8 cellular contexts compared by ENCODE assay signal in the genomic region with DNA sequence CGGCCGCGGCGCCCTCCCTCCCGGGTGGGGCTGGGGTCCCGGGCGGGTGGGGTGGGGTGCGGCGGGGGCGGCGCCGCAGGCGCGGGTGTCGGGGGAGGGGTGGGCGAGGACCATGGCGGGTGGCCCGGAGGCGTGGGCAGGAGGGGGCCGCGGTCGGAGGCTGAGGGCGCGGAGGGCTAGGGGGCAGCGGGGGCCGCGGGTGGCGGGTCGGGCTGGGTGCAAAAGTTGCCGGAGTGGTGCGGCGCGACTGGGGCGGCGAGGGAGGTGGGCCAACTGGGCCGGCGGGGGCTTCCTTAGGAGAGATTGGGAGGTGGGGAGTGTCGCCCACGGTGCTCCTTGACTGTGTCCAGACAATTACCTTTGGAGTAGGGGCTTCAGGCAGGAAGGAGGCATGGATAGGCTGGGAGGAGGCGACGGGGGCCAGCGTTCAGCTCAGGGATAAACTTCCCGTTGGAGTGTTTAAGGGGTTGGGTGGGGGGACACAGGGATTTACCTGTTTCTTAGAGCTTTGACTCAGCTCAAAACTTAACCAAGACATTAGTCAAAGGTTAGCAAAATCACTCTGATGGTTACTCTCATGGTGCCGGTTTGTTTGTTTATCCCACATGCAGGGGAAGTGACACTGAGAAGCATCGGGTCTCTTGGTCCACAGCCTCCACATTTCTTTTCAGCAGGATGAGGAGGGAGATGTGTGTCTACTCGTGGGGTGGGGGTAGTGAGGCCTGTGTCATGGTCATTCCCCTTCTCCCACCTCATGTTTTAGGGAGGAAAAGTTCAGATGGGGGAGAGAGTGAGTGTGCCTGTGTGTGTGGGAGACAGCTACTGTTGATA. TPM values are rescaled to one million over a fixed set of nuclear protein-coding genes. Genes with fewer than 3 reads are reported as not detected.
DNase-seq lines count a peak whose midpoint lies in the region; ATAC-seq and TF ChIP-seq lines count a peak whose summit lies in the region.

No MANE protein-coding gene starts in this region.

- H3K27me3 ChIP-seq in Caco-2 (replicated peaks; ENCODE audit: control insufficient read depth, insufficient read depth, low read length), result no peaks in the 10 kb centered on the region
- H3K27me3 ChIP-seq in HUES6 (ENCODE audit: control insufficient read depth, insufficient read depth, low read length), result no peaks in the 10 kb centered on the region

- H3K9me3 ChIP-seq in Caco-2 (no peaks in the 10 kb centered on the region), HUES6 (ENCODE audit: control insufficient read depth, insufficient read depth, low read depth, low read length) (no peaks in the 10 kb centered on the region)

- H3K36me3 ChIP-seq in Caco-2 (ENCODE audit: control insufficient read depth, insufficient read depth, low read length) (no peaks in the 10 kb centered on the region), HUES6 (ENCODE audit: control insufficient read depth, insufficient read depth, low read length) (no peaks in the 10 kb centered on the region)

- peak overlapping the region; percentile 59 for H3K27ac Mint-ChIP-seq in Caco-2 (ENCODE audit: unreplicated experiment)

- peak overlapping the region; percentile 62 for H3K4me3 ChIP-seq in Caco-2 (ENCODE audit: low read depth, low read length)
- H3K4me3 ChIP-seq in HUES6 (ENCODE audit: low read depth, low read length), result peak overlapping the region; percentile 83
- H3K4me3 ChIP-seq in WI38 (ENCODE audit: low read depth, low read length), result peak overlapping the region; percentile 76

- H3K36me3 Mint-ChIP-seq in Caco-2 (ENCODE audit: insufficient read depth, unreplicated experiment), result peaks cover 17% of the 10 kb centered on the region

- peak overlapping the region; percentile 89 for H3K9ac ChIP-seq in HUES6 (ENCODE audit: low read length)

- peak overlapping the region; percentile 88 for H3K4me3 Mint-ChIP-seq in Caco-2 (ENCODE audit: unreplicated experiment)

- CTCF ChIA-PET in Caco-2 (lab: Charles Lee), result interaction anchor here (1.9 kb wide), 1 partner anchor 89 kb away, joined by 5 read pairs; no protein-coding TSS in a partner anchor

- DNase-seq in Caco-2, result peak; percentile 36 to 49
- peak; percentile 11 for DNase-seq in cerebellum (ENCODE audit: low spot score)
- DNase-seq in left colon, result peak in 1 of 2 donors; percentile 61
- peak; percentile 38 to 40 for DNase-seq in stimulated activated CD4-positive, alpha-beta T cell treated with anti-CD3 and anti-CD28 coated beads, Interleukin-2, amount 100 ng/mL, for 24 hours

- no TSS peak for BruUV-seq in Caco-2 (replicated peaks; lab: Mats Ljungman, UMichigan)

- H3K4me1 Mint-ChIP-seq in Caco-2 (ENCODE audit: low read depth, unreplicated experiment), result peaks cover 7% of the 10 kb centered on the region

- ATAC-seq in GM21423 (IDR thresholded peaks at IDR 0.05; ENCODE audit: unreplicated experiment) (peak; percentile 23), left colon (peak; percentile 12), GM21526 (IDR thresholded peaks at IDR 0.05; ENCODE audit: low FRiP score, unreplicated experiment) (no peak)

- peaks cover 15% of the 10 kb centered on the region; the same call in 1 of the 2 replicates for H3K4me1 ChIP-seq in Caco-2
- H3K4me1 ChIP-seq in HUES6 (ENCODE audit: control insufficient read depth, insufficient read depth, low read length), result peaks cover 18% of the 10 kb centered on the region

- intact Hi-C loops in Caco-2 (cut with micrococcal nuclease; ENCODE audit: unreplicated experiment) (loop anchor here (1.0 kb wide), 1 partner anchor 90 kb away; a partner anchor contains a TSS), left colon (cut with DNase I, micrococcal nuclease) (no loop called here)

- H3K27ac ChIP-seq in HUES6 (ENCODE audit: low read depth, low read length), result 0 out of 2 replicates have a peak overlapping the region, but pooled peaks have one; percentile 39

- H3K27me3 Mint-ChIP-seq in Caco-2 (ENCODE audit: insufficient read depth, unreplicated experiment), result no peaks in the 10 kb centered on the region

- TF ChIP-seq CTCF in Caco-2 (IDR thresholded peaks at IDR 0.05; ENCODE audit: insufficient read depth in 1 of 2, low read depth in 1 of 2, low read length in 1 of 2, severe bottlenecking in 1 of 2, unreplicated experiment in 1 of 2), result no peak
- TF ChIP-seq CTCF in WI38 (IDR thresholded peaks at IDR 0.05; ENCODE audit: low read depth, low read length), result no peak

- no peaks in the 10 kb centered on the region for H3K9me3 Mint-ChIP-seq in Caco-2 (ENCODE audit: unreplicated experiment)

- POLR2A ChIA-PET in Caco-2 (lab: Charles Lee), result interaction anchor here (1.9 kb wide), 1 partner anchor 89 kb away, joined by 13 read pairs; a partner anchor contains a TSS

RNA-seq across cellular contexts. Expression of a gene that starts 0.9 kb away (rescaled TPM):
- total RNA-seq in Caco-2 (2022), result 39.4 and 40.4 TPM in 2 replicates
- total RNA-seq in cerebellum, result 122 TPM
- 10 to 100 TPM; 51.9 to 70.1 TPM for total RNA-seq in left colon
